In genomic region chr11:125551835-125552342, GRCh38 we compare ENCODE assay signal across 1 cellular context.
TF ChIP-seq lines count a peak whose summit lies in the region.

No MANE protein-coding gene starts in this region.

TF ChIP-seq in K562, 482 proteins besides CTCF, POLR2A, EP300 and RAD21 (continued from another document and continues in another):
- TF ChIP-seq, protein P1, sequence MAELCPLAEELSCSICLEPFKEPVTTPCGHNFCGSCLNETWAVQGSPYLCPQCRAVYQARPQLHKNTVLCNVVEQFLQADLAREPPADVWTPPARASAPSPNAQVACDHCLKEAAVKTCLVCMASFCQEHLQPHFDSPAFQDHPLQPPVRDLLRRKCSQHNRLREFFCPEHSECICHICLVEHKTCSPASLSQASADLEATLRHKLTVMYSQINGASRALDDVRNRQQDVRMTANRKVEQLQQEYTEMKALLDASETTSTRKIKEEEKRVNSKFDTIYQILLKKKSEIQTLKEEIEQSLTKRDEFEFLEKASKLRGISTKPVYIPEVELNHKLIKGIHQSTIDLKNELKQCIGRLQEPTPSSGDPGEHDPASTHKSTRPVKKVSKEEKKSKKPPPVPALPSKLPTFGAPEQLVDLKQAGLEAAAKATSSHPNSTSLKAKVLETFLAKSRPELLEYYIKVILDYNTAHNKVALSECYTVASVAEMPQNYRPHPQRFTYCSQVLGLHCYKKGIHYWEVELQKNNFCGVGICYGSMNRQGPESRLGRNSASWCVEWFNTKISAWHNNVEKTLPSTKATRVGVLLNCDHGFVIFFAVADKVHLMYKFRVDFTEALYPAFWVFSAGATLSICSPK (IDR thresholded peaks at IDR 0.05; ENCODE audit: borderline replicate concordance), result no peak
- peak; percentile 66; the same call in 1 of the 2 replicates for TF ChIP-seq KLF6 (CRISPR knock-in tag; IDR thresholded peaks at IDR 0.05; ENCODE audit: borderline replicate concordance)
- no peak for TF ChIP-seq KDM4B (IDR thresholded peaks at IDR 0.05; ENCODE audit: borderline replicate concordance in 2 of 2, low read depth in 1 of 2)
- TF ChIP-seq FOXK1 (CRISPR knock-in tag; IDR thresholded peaks at IDR 0.05; ENCODE audit: borderline replicate concordance), result no peak
- TF ChIP-seq BDP1 (IDR thresholded peaks at IDR 0.05; ENCODE audit: insufficient read depth, insufficient read length), result no peak
- no peak for TF ChIP-seq ZNF23 (CRISPR knock-in tag; IDR thresholded peaks at IDR 0.05)
- TF ChIP-seq THRA (IDR thresholded peaks at IDR 0.05), result no peak
- TF ChIP-seq CC2D1A (IDR thresholded peaks at IDR 0.05), result peak; percentile 30; the same call in 1 of the 2 replicates
- no peak for TF ChIP-seq FOXJ3 (CRISPR knock-in tag; IDR thresholded peaks at IDR 0.05)
- no peak for TF ChIP-seq ATF7 (IDR thresholded peaks at IDR 0.05)
- TF ChIP-seq ZBTB2 (IDR thresholded peaks at IDR 0.05), result 0 out of 2 replicates have a peak, but pooled peaks have one; percentile 34
- TF ChIP-seq STAT6 (CRISPR knock-in tag; IDR thresholded peaks at IDR 0.05), result no peak
- no peak for TF ChIP-seq XRCC4 (IDR thresholded peaks at IDR 0.05; ENCODE audit: extremely low read depth, insufficient read depth, insufficient read length)
- peak; percentile 12; the same call in 1 of the 2 replicates for TF ChIP-seq ZNF644 (tag; IDR thresholded peaks at IDR 0.05; ENCODE audit: low read depth)
- no peak for TF ChIP-seq ZNF263 (CRISPR knock-in tag; IDR thresholded peaks at IDR 0.05; ENCODE audit: borderline replicate concordance)
- TF ChIP-seq ZNF174 (CRISPR knock-in tag; IDR thresholded peaks at IDR 0.05), result no peak
- no peak for TF ChIP-seq ZEB2 (IDR thresholded peaks at IDR 0.05)
- no peak for TF ChIP-seq TRIM28 (IDR thresholded peaks at IDR 0.05)
- no peak for TF ChIP-seq SP1 (CRISPR knock-in tag; IDR thresholded peaks at IDR 0.05)
- peak; percentile 51 for TF ChIP-seq ZNF395 (CRISPR knock-in tag; IDR thresholded peaks at IDR 0.05)
- 0 out of 2 replicates have a peak, but pooled peaks have one; percentile 74 for TF ChIP-seq ZKSCAN8 (CRISPR knock-in tag; IDR thresholded peaks at IDR 0.05)
- TF ChIP-seq, protein P2, sequence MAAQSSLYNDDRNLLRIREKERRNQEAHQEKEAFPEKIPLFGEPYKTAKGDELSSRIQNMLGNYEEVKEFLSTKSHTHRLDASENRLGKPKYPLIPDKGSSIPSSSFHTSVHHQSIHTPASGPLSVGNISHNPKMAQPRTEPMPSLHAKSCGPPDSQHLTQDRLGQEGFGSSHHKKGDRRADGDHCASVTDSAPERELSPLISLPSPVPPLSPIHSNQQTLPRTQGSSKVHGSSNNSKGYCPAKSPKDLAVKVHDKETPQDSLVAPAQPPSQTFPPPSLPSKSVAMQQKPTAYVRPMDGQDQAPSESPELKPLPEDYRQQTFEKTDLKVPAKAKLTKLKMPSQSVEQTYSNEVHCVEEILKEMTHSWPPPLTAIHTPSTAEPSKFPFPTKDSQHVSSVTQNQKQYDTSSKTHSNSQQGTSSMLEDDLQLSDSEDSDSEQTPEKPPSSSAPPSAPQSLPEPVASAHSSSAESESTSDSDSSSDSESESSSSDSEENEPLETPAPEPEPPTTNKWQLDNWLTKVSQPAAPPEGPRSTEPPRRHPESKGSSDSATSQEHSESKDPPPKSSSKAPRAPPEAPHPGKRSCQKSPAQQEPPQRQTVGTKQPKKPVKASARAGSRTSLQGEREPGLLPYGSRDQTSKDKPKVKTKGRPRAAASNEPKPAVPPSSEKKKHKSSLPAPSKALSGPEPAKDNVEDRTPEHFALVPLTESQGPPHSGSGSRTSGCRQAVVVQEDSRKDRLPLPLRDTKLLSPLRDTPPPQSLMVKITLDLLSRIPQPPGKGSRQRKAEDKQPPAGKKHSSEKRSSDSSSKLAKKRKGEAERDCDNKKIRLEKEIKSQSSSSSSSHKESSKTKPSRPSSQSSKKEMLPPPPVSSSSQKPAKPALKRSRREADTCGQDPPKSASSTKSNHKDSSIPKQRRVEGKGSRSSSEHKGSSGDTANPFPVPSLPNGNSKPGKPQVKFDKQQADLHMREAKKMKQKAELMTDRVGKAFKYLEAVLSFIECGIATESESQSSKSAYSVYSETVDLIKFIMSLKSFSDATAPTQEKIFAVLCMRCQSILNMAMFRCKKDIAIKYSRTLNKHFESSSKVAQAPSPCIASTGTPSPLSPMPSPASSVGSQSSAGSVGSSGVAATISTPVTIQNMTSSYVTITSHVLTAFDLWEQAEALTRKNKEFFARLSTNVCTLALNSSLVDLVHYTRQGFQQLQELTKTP (IDR thresholded peaks at IDR 0.05; ENCODE audit: low read depth in 1 of 2, partially characterized antibody in 2 of 2), result no peak
- no peak for TF ChIP-seq SIRT6 (IDR thresholded peaks at IDR 0.05; ENCODE audit: low read depth, low read length)
- TF ChIP-seq, protein P3, sequence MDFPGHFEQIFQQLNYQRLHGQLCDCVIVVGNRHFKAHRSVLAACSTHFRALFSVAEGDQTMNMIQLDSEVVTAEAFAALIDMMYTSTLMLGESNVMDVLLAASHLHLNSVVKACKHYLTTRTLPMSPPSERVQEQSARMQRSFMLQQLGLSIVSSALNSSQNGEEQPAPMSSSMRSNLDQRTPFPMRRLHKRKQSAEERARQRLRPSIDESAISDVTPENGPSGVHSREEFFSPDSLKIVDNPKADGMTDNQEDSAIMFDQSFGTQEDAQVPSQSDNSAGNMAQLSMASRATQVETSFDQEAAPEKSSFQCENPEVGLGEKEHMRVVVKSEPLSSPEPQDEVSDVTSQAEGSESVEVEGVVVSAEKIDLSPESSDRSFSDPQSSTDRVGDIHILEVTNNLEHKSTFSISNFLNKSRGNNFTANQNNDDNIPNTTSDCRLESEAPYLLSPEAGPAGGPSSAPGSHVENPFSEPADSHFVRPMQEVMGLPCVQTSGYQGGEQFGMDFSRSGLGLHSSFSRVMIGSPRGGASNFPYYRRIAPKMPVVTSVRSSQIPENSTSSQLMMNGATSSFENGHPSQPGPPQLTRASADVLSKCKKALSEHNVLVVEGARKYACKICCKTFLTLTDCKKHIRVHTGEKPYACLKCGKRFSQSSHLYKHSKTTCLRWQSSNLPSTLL (IDR thresholded peaks at IDR 0.05), result no peak
- TF ChIP-seq KDM1A (IDR thresholded peaks at IDR 0.05), result peak; percentile 91 to 92
- TF ChIP-seq SNRNP70 (optimal IDR thresholded peaks at IDR 0.05; ENCODE audit: low read depth, low read length), result no peak
- TF ChIP-seq NR2C1 (IDR thresholded peaks at IDR 0.05), result no peak; the same call in 1 of the 2 replicates
- peak; percentile 72 for TF ChIP-seq NR2C1 (tag; IDR thresholded peaks at IDR 0.05)
- TF ChIP-seq MAFF (IDR thresholded peaks at IDR 0.05; ENCODE audit: low read length), result no peak
- TF ChIP-seq POLR2B (IDR thresholded peaks at IDR 0.05; ENCODE audit: low read depth, partially characterized antibody), result no peak
- TF ChIP-seq ZNF282 (CRISPR knock-in tag; IDR thresholded peaks at IDR 0.05), result no peak
- TF ChIP-seq KAT2B (IDR thresholded peaks at IDR 0.05; ENCODE audit: low read depth, low read length), result no peak
- no peak for TF ChIP-seq RBM14 (IDR thresholded peaks at IDR 0.05; ENCODE audit: borderline replicate concordance, insufficient read depth, low read depth, low read length)
- no peak for TF ChIP-seq IRF2 (CRISPR knock-in tag; IDR thresholded peaks at IDR 0.05)
- no peak for TF ChIP-seq ZNF316 (IDR thresholded peaks at IDR 0.05)
- no peak for TF ChIP-seq SRSF3 (IDR thresholded peaks at IDR 0.05; ENCODE audit: insufficient read depth, low read length)
- no peak for TF ChIP-seq NCOA2 (IDR thresholded peaks at IDR 0.05; ENCODE audit: partially characterized antibody in 2 of 2)
- no peak for TF ChIP-seq MTA2 (IDR thresholded peaks at IDR 0.05; ENCODE audit: low read depth)
- TF ChIP-seq BRD9 (IDR thresholded peaks at IDR 0.05; ENCODE audit: low read depth, partially characterized antibody), result peak; percentile 36
- TF ChIP-seq, protein P4, sequence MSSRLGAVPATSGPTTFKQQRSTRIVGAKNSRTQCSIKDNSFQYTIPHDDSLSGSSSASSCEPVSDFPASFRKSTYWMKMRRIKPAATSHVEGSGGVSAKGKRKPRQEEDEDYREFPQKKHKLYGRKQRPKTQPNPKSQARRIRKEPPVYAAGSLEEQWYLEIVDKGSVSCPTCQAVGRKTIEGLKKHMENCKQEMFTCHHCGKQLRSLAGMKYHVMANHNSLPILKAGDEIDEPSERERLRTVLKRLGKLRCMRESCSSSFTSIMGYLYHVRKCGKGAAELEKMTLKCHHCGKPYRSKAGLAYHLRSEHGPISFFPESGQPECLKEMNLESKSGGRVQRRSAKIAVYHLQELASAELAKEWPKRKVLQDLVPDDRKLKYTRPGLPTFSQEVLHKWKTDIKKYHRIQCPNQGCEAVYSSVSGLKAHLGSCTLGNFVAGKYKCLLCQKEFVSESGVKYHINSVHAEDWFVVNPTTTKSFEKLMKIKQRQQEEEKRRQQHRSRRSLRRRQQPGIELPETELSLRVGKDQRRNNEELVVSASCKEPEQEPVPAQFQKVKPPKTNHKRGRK (tag; IDR thresholded peaks at IDR 0.05), result no peak
- TF ChIP-seq ZNF134 (CRISPR knock-in tag; conservative IDR thresholded peaks at IDR 0.05), result peak; percentile 39; the same call in 1 of the 2 replicates
- TF ChIP-seq, protein P5, sequence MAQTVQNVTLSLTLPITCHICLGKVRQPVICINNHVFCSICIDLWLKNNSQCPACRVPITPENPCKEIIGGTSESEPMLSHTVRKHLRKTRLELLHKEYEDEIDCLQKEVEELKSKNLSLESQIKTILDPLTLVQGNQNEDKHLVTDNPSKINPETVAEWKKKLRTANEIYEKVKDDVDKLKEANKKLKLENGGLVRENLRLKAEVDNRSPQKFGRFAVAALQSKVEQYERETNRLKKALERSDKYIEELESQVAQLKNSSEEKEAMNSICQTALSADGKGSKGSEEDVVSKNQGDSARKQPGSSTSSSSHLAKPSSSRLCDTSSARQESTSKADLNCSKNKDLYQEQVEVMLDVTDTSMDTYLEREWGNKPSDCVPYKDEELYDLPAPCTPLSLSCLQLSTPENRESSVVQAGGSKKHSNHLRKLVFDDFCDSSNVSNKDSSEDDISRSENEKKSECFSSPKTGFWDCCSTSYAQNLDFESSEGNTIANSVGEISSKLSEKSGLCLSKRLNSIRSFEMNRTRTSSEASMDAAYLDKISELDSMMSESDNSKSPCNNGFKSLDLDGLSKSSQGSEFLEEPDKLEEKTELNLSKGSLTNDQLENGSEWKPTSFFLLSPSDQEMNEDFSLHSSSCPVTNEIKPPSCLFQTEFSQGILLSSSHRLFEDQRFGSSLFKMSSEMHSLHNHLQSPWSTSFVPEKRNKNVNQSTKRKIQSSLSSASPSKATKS (CRISPR knock-in tag; IDR thresholded peaks at IDR 0.05), result no peak
- no peak for TF ChIP-seq ZNF3 (CRISPR knock-in tag; IDR thresholded peaks at IDR 0.05)
